Comparison of ENCODE assay signal across 2 cellular contexts in genomic region chr3:56364665-56365064, GRCh38.
TF ChIP-seq lines count a peak whose summit lies in the region.

No MANE protein-coding gene starts in this region.

TF ChIP-seq in GM23338, 12 proteins besides CTCF, POLR2A, EP300 and RAD21 (continued from another document):
- TF ChIP-seq JUNB (IDR thresholded peaks at IDR 0.05; ENCODE audit: unreplicated experiment) (no peak), REST (IDR thresholded peaks at IDR 0.05; ENCODE audit: unreplicated experiment) (no peak), CREB1 (CRISPR knock-in tag; IDR thresholded peaks at IDR 0.05; ENCODE audit: low read depth) (no peak)

TF ChIP-seq in SK-N-SH treated with all-trans-retinoic acid at 6 μM for 48 hours, 23 proteins besides CTCF, POLR2A, EP300 and RAD21 (continued from another document):
- TF ChIP-seq TSHZ2 (CRISPR knock-in tag; IDR thresholded peaks at IDR 0.05): no peak
- TF ChIP-seq SNAI2 (CRISPR knock-in tag; IDR thresholded peaks at IDR 0.05): no peak
- TF ChIP-seq PATZ1 (CRISPR knock-in tag; IDR thresholded peaks at IDR 0.05; ENCODE audit: borderline replicate concordance): no peak
- TF ChIP-seq ISL1 (CRISPR knock-in tag; IDR thresholded peaks at IDR 0.05): no peak
